ENCODE assay signal across 8 cellular contexts in the genomic region with DNA sequence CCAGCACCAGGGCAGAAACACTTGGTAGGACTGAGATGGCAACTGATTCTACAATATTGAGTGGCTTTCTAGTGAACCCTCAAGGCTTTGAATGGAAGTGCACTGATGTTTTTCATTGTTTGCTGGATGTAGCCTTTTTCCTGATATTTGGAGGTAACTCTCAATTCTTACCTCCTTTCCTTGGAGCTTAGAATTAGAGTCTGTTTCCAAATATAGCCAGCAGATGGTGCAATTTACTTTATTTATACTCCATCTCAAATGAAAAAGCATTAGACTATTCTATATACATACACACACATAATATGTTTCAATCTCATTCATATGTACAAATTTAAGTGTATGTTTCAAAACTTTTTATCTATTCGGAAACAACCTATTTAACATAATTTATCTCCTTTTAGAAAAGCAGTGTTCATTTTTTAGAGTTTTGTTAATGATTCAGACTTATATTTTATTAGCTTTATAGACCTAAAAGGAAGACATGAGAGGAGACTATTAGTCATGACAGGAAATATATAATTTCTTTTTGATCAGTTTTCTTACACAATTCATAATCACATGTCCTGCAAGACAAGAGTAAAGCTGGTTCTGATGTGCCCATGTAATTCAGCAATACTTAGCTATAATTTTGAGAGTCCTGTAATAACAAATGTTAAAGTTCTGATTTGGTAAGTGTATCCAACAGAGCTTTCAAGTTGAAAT.
DNase-seq lines count a peak whose midpoint lies in the region; FAIRE-seq and TF ChIP-seq lines count a peak whose summit lies in the region.

No MANE protein-coding gene starts in this region.

- H3K4me1 ChIP-seq in testis: no peaks in the 10 kb centered on the region

- no peaks in the 10 kb centered on the region for H3K27me3 ChIP-seq in testis

- H3K4me3 ChIP-seq in Jurkat, Clone E6-1 (ENCODE audit: low read length): no peak overlapping the region
- no peak overlapping the region for H3K4me3 ChIP-seq in foreskin fibroblast (ENCODE audit: low read depth in 1 of 2, low read length in 2 of 2)
- no peak overlapping the region for H3K4me3 ChIP-seq in testis

- 18 to 30% methylated on average over 1 of the region's 1 CpG for WGBS in testis, 2 donors

- H3K36me3 ChIP-seq in testis (ENCODE audit: low read depth, missing control alignments): no peaks in the 10 kb centered on the region

- in situ Hi-C loops in GM13976 (cut with MboI; ENCODE audit: low sequenced_read_pairs, unreplicated experiment): no loop called here

- DNase-seq in GM13976 (ENCODE audit: low spot score) (peak; percentile 32), SHP77 treated with DMSO at 0.1 percent for 48 hours (lab: John Stamatoyannopoulos, UW) (peak; percentile 10), foreskin fibroblast (peak; percentile 10 to 53), testis (no peak), islet precursor cell (no peak)
- DNase-seq in Jurkat, Clone E6-1 (ENCODE audit: low read depth, low spot score): peak; percentile 18
- DNase-seq in activated T-cell treated with anti-CD3 and anti-CD28 coated beads, Interleukin-2, amount 50 U/mL, for 48 hours: no peak

- intact Hi-C loops in testis (cut with DNase I; ENCODE audit: low total_unique reads): no loop called here

- H3K27ac ChIP-seq in testis: no peak overlapping the region

- peak; percentile 99 for FAIRE-seq in A204.1 (lab: Jason Lieb, UNC)

- H3K9me3 ChIP-seq in testis: no peaks in the 10 kb centered on the region

- peak; percentile 31 for TF ChIP-seq CTCF in GM13976 (IDR thresholded peaks at IDR 0.05; ENCODE audit: borderline replicate concordance, control extremely low read depth, extremely low read depth, insufficient read depth, missing control alignments)
- TF ChIP-seq CTCF in foreskin fibroblast (IDR thresholded peaks at IDR 0.05; ENCODE audit: low read depth, low read length): peak; percentile 24
- TF ChIP-seq CTCF in testis (IDR thresholded peaks at IDR 0.05): peak; percentile 18 to 42 (median 29)

- no peak for TF ChIP-seq POLR2A in testis (IDR thresholded peaks at IDR 0.05)

Comparison
In these comparisons a context has a peak if more than half of its experiments do, and no peak if none do; other contexts are left out.
1. DNase-seq: peak in GM13976 (single experiment), Jurkat, Clone E6-1 (single experiment), SHP77 treated with DMSO at 0.1 percent for 48 hours (single experiment) and foreskin fibroblast (2 of 2); none in testis (single experiment), islet precursor cell (single experiment) and activated T-cell treated with anti-CD3 and anti-CD28 coated beads, Interleukin-2, amount 50 U/mL, for 48 hours (0 of 2).
2. Peak in every context shown above with its lines, with median percentiles within 50 percentile points of each other: CTCF ChIP-seq.